ENCODE assay signal across 24 cellular contexts in the genomic region with DNA sequence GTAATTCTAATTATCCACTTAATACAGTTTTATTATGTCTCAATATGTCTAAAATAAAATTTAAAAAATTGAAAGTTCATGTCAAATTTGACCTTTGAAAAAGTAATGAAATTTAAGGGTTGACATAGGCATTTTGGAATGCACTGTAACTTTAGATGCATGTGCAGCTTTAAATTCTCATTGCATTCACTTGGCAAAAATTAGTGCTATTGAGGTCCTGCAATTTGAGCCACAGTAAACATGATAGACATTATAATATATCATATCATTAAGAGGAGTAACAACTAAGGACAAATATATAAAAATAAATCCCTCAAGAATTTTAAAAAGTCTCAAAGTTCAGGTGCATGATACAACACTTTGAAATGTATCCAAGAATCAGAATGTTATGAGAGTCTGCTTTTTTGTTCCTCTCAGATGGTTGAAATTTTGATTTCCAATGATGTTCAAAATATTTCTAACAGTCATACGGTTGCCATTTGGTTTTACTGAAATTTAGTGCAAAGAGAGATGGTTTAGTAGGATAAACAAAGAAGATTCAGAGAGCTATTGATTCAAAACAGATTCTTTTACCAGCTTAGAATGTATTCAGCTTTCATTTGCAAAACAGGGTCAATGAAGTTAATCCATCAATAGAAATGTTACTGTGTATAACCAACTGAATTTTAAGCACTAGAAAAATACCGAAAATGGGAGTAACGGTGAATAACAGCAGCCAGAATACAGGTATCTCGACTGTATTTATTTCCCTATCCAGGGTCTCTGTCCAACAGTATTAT.
DNase-seq lines count a peak whose midpoint lies in the region; ATAC-seq, FAIRE-seq and TF ChIP-seq lines count a peak whose summit lies in the region.
"Had no signal": no experiment of that assay in that cellular context is flagged by ENCODE, and none has a peak within 500 bp of the region (broad histone marks: within the 10 kb centered on the region; RNA-seq: fewer than 3 reads in every experiment).

No MANE protein-coding gene starts in this region.

- no peaks in the 10 kb centered on the region for H4K20me1 ChIP-seq in PC-3 (ENCODE audit: low read length)

- H3K4me1 Mint-ChIP-seq in neural crest cell = peaks cover 22% of the 10 kb centered on the region
- H3K4me1 Mint-ChIP-seq: IgD-negative memory B cell had no signal

- no peak overlapping the region for H3K4me3 ChIP-seq in PC-3 (ENCODE audit: low read length)

- peak; percentile 45 for FAIRE-seq in H54 (lab: Jason Lieb, UNC)
- FAIRE-seq: GM19239, HTR-8/SVneo had no signal

- no peak overlapping the region for H3K9ac ChIP-seq in PC-3 (ENCODE audit: low read length)

- no peaks in the 10 kb centered on the region for H3F3A ChIP-seq in PC-3 (ENCODE audit: low read length, unreplicated experiment)

- CTCF ChIA-PET in PC-3 (lab: Charles Lee) = no interaction called here

- H3K27me3 ChIP-seq in PC-3 (ENCODE audit: low read length) = no peaks in the 10 kb centered on the region
- H3K27me3 ChIP-seq: BE2C had no signal

- no peak overlapping the region for H3K4me2 ChIP-seq in PC-3 (ENCODE audit: low read length)

- TF ChIP-seq CTCF in PC-3 (conservative IDR thresholded peaks at IDR 0.05; ENCODE audit: low read depth, low read length) = no peak
- no peak for TF ChIP-seq CTCF in neural crest cell (conservative IDR thresholded peaks at IDR 0.05)

- DNase-seq in H54 (ENCODE audit: insufficient read length, low spot score) = no peak
- DNase-seq in PC-3 = no peak
- peak; percentile 24 for DNase-seq in dedifferentiated amniotic fluid mesenchymal stem cell (ENCODE audit: extremely low spot score)
- DNase-seq in neural crest cell (ENCODE audit: low read depth, low spot score) = no peak
- no peak for DNase-seq in SK-N-DZ (ENCODE audit: low spot score)
- no peak for DNase-seq in H4 (ENCODE audit: low spot score)
- DNase-seq: BE2C; CD4-positive, CD25-positive, alpha-beta regulatory T cell; DMS79; GOT3; HFFc6; Karpas-422; MV-4-11; NCI-H1105 treated with DMSO at 0.1 percent for 48 hours; NCI-H2029 treated with DMSO at 0.1 percent for 48 hours; NCI-H2171; NCI-H446; SIG-M5 had no signal

- no peak overlapping the region for H3K27ac ChIP-seq in PC-3 (ENCODE audit: low read length)
- H3K27ac ChIP-seq: RWPE1 had no signal

- H3K4me1 ChIP-seq in PC-3 (ENCODE audit: insufficient read depth, low read length) = peaks cover 14% of the 10 kb centered on the region

- H3K9me3 Mint-ChIP-seq in neural crest cell = no peaks in the 10 kb centered on the region
- H3K9me3 Mint-ChIP-seq: HFFc6 had no signal

- peaks cover 2% of the 10 kb centered on the region for H3K36me3 Mint-ChIP-seq in neural crest cell (ENCODE audit: low read depth)
- H3K36me3 Mint-ChIP-seq: CD4-positive, CD25-positive, alpha-beta regulatory T cell; IgD-negative memory B cell had no signal

- H2AFZ ChIP-seq in PC-3 (ENCODE audit: low read length) = no peak overlapping the region

- peak overlapping the region; percentile 2 for H3K4me3 Mint-ChIP-seq in neural crest cell
- H3K4me3 Mint-ChIP-seq: CD4-positive, CD25-positive, alpha-beta regulatory T cell; IgD-negative memory B cell had no signal

- intact Hi-C loops in PC-3 (cut with micrococcal nuclease) = no loop called here

- no TSS peak for BruUV-seq in PC-3 (replicated peaks; lab: Mats Ljungman, UMichigan)

- no peaks in the 10 kb centered on the region for H3K27me3 Mint-ChIP-seq in neural crest cell (ENCODE audit: low read depth)
- H3K27me3 Mint-ChIP-seq: CD4-positive, CD25-positive, alpha-beta regulatory T cell; IgD-negative memory B cell had no signal

- H3K9me3 ChIP-seq in PC-3 (ENCODE audit: low read length) = no peaks in the 10 kb centered on the region
- H3K9me3 ChIP-seq: BE2C had no signal

- POLR2A ChIA-PET in PC-3 (lab: Charles Lee; ENCODE audit: unreplicated experiment) = no interaction called here

- no peaks in the 10 kb centered on the region for H3K79me2 ChIP-seq in PC-3 (ENCODE audit: low read length)

- peak overlapping the region; percentile 81 for H3K27ac Mint-ChIP-seq in neural crest cell (ENCODE audit: unreplicated experiment)
- H3K27ac Mint-ChIP-seq: CD4-positive, CD25-positive, alpha-beta regulatory T cell; IgD-negative memory B cell had no signal

- H3K36me3 ChIP-seq in PC-3 (ENCODE audit: low read depth, low read length) = no peaks in the 10 kb centered on the region; the same call in 1 of the 2 replicates
- H3K36me3 ChIP-seq: BE2C had no signal

- TF ChIP-seq POLR2A in H54 (IDR thresholded peaks at IDR 0.05; ENCODE audit: low read depth, low read length) = no peak

- no peaks in the 10 kb centered on the region for H3K9me2 ChIP-seq in PC-3 (replicated peaks; ENCODE audit: low read length)

- ATAC-seq in PC-3 (peak; percentile 68), HG02938 (IDR thresholded peaks at IDR 0.05; ENCODE audit: unreplicated experiment) (no peak), HG02759 (IDR thresholded peaks at IDR 0.05; ENCODE audit: unreplicated experiment) (no peak)
